ENCODE assay signal across 24 cellular contexts in the genomic region with DNA sequence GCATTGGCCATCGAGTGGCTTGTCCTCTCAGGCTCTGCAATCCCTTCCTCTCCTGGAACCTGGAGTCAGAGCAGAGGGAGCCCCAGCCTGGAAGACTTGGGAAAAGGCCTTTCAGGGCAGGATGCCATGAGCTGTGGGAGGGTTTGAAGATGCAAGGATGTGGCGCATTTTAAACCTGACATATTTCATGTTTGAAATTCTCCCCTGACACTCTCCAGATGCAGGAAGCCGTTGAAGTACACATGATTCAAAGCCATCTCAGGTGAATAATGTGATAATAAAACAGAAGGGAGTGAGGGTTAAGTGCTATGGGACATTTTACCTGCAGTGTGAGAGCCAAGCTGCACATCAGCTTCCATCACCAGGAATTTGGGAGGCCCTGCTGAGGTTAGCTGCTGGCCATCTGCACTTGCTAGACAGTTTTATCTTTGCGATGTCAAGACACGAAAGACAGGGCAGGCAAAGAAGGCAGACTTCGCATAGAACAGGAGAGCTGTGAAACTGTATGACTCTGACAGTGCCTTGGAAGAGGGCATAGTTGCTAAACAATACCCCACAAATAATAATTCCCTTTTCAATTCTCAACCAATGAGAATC.
"Had no signal": no experiment of that assay in that cellular context is flagged by ENCODE, and none has a peak within 500 bp of the region (broad histone marks: within the 10 kb centered on the region; RNA-seq: fewer than 3 reads in every experiment).

No MANE protein-coding gene starts in this region.

- H3K27ac ChIP-seq: adrenal gland, body of pancreas, WERI-Rb-1 had no signal

- H3K27me3 ChIP-seq: adrenal gland, body of pancreas had no signal

- H3K36me3 ChIP-seq: adrenal gland, WERI-Rb-1 had no signal

- DNase-seq: activated CD4-positive, alpha-beta T cell treated with anti-CD3 and anti-CD28 coated beads for 36 hours; activated CD8-positive, alpha-beta memory T cell treated with anti-CD3 and anti-CD28 coated beads, Interleukin-2, amount 50 U/mL, for 4 hours; activated CD8-positive, alpha-beta T cell treated with anti-CD3 and anti-CD28 coated beads for 36 hours; activated gamma-delta T cell treated with Interleukin-2 at 50 U/mL for 16 hours; activated naive CD4-positive, alpha-beta T cell treated with anti-CD3 and anti-CD28 coated beads, Interleukin-2, amount 50 U/mL, for 16 hours; activated naive CD8-positive, alpha-beta T cell treated with anti-CD3 and anti-CD28 coated beads, Interleukin-2, amount 10 ng/mL, durations not matched to agents 7 days and 5 days; activated T-cell treated with anti-CD3 and anti-CD28 coated beads, Interleukin-2, amount 50 U/mL, for 72 hours; adrenal gland; aorta; body of pancreas; KG1; NCI-H1092; NCI-H1417; NCI-H1694; NCI-H2029; NCI-H2107; NCI-H2171 treated with DMSO at 0.1 percent for 48 hours; NCI-H345; NCI-H510A; NCI-H526 treated with DMSO at 0.1 percent for 48 hours; NCI-H82; SIG-M5; T-helper 1 cell; WERI-Rb-1 had no signal

- H3K4me3 ChIP-seq: adrenal gland, body of pancreas had no signal

- H3K4me1 ChIP-seq: adrenal gland, body of pancreas had no signal

- H3K9me3 ChIP-seq: adrenal gland, body of pancreas had no signal
